Comparison of ENCODE assay signal across 9 cellular contexts in genomic region chr2:236177967-236178909, GRCh38. TPM values are rescaled to one million over a fixed set of nuclear protein-coding genes. Genes with fewer than 3 reads are reported as not detected.
A peak's percentile ranks its signal among the peaks of the same experiment; 100 is the strongest.
DNase-seq lines count a peak whose midpoint lies in the region; ATAC-seq lines count a peak whose summit lies in the region.
"Had no signal": no experiment of that assay in that cellular context is flagged by ENCODE, and none has a peak within 500 bp of the region (broad histone marks: within the 10 kb centered on the region; RNA-seq: fewer than 3 reads in every experiment).

No MANE protein-coding gene starts in this region.

- no peak overlapping the region for H3K4me3 ChIP-seq in trophoblast cell (ENCODE audit: low read depth, low read length)

- H3K36me3 ChIP-seq in trophoblast cell (ENCODE audit: control insufficient read depth in 1 of 2, insufficient read depth in 2 of 2, low read length in 2 of 2), result no peaks in the 10 kb centered on the region

- no peaks in the 10 kb centered on the region for H3K79me2 ChIP-seq in trophoblast cell (ENCODE audit: control insufficient read depth, insufficient read depth, low read length, poor library complexity)

- no peak overlapping the region for H3K14ac ChIP-seq in trophoblast cell (ENCODE audit: low read length)

- H3K27ac ChIP-seq in trophoblast cell (ENCODE audit: low read depth, low read length), result no peak overlapping the region

- H2AK5ac ChIP-seq in trophoblast cell (ENCODE audit: low read length), result no peak overlapping the region

- H3K9me3 ChIP-seq in trophoblast cell (ENCODE audit: insufficient read depth, low read depth, low read length), result no peaks in the 10 kb centered on the region

- intact Hi-C loops in Right ventricle myocardium inferior (cut with DNase I), result loop anchor here (2.0 kb wide), 1 partner anchor 399 kb away; no protein-coding TSS in a partner anchor

- peaks cover 24% of the 10 kb centered on the region for H3K27me3 ChIP-seq in trophoblast cell (ENCODE audit: insufficient read depth, low read length)

- no peak overlapping the region for H2BK120ac ChIP-seq in trophoblast cell (ENCODE audit: insufficient read depth, low read length, poor library complexity)

- peaks cover 4% of the 10 kb centered on the region for H3K79me1 ChIP-seq in trophoblast cell (ENCODE audit: low read length)

- H2BK5ac ChIP-seq in trophoblast cell (ENCODE audit: low read depth, low read length, poor library complexity), result no peak overlapping the region

- H3K18ac ChIP-seq in trophoblast cell (ENCODE audit: low read length), result no peak overlapping the region

- no CpG with 5 or more reads among the region's 69 CpGs for WGBS in trophoblast cell (ENCODE audit: extremely low coverage, insufficient coverage, insufficient read length)

- no peak overlapping the region for H3K4ac ChIP-seq in trophoblast cell (ENCODE audit: low read depth, low read length)

- no peak overlapping the region for H4K91ac ChIP-seq in trophoblast cell (ENCODE audit: low read depth, low read length)

- peak; percentile 6 to 27 for DNase-seq in NCI-H187 (lab: John Stamatoyannopoulos, UW)
- no peak for DNase-seq in NCI-H187 treated with DMSO at 0.1 percent for 48 hours (lab: John Stamatoyannopoulos, UW)
- peak; percentile 80 for DNase-seq in NCI-H1694 (lab: John Stamatoyannopoulos, UW)
- peak; percentile 73 to 75 for DNase-seq in activated T-cell treated with anti-CD3 and anti-CD28 coated beads, Interleukin-2, amount 50 U/mL, for 48 hours
- peak; percentile 67 for DNase-seq in Right ventricle myocardium inferior (ENCODE audit: missing footprints)
- peak; percentile 40 to 70 for DNase-seq in trophoblast cell

- peaks cover 21 to 33% of the 10 kb centered on the region in 2 experiments for H3K4me1 ChIP-seq in trophoblast cell (ENCODE audit: control insufficient read depth in 1 of 2, insufficient read depth in 2 of 2, low read length in 2 of 2)

- no peak overlapping the region for H2AFZ ChIP-seq in trophoblast cell (ENCODE audit: insufficient read depth, low read length, poor library complexity)

- ATAC-seq in Right ventricle myocardium inferior (peak; percentile 47), GM21515 (IDR thresholded peaks at IDR 0.05; ENCODE audit: unreplicated experiment) (no peak), HG02981 (IDR thresholded peaks at IDR 0.05; ENCODE audit: unreplicated experiment) (no peak)

- peak overlapping the region; percentile 74 for H4K8ac ChIP-seq in trophoblast cell (ENCODE audit: low read depth, low read length)

- no peak overlapping the region for H3K23ac ChIP-seq in trophoblast cell (ENCODE audit: low read length)

- no peak overlapping the region for H2BK12ac ChIP-seq in trophoblast cell (ENCODE audit: low read length)

- peak overlapping the region; percentile 57 for H3K4me2 ChIP-seq in trophoblast cell (ENCODE audit: low read length)

- H3K9ac ChIP-seq in trophoblast cell (ENCODE audit: low read length), result no peak overlapping the region

- no peak overlapping the region for H4K12ac ChIP-seq in trophoblast cell (ENCODE audit: low read depth, low read length)

RNA-seq across cellular contexts. Expression of gene GBX2, which starts 10.1 kb away (rescaled TPM):
- total RNA-seq in Right ventricle myocardium inferior, result not detected
- polyA plus RNA-seq in trophoblast cell (2013), result 0.06 and 0.10 TPM in 2 replicates
- total RNA-seq: urinary bladder had no signal
- polyA plus RNA-seq: urinary bladder had no signal
